ENCODE assay signal across 7 cellular contexts in genomic region chr2:102005989-102006885, GRCh38. TPM values are rescaled to one million over a fixed set of nuclear protein-coding genes. Genes with fewer than 3 reads are reported as not detected.
A peak's percentile ranks its signal among the peaks of the same experiment; 100 is the strongest.
DNase-seq lines count a peak whose midpoint lies in the region; ATAC-seq and TF ChIP-seq lines count a peak whose summit lies in the region.

No MANE protein-coding gene starts in this region.

- TF ChIP-seq POLR2A in upper lobe of left lung (IDR thresholded peaks at IDR 0.05): no peak

- TF ChIP-seq EP300 in upper lobe of left lung (IDR thresholded peaks at IDR 0.05): no peak

- no TSS peak for BruUV-seq in Panc1 (replicated peaks; lab: Mats Ljungman, UMichigan)

- CTCF ChIA-PET in Panc1 (lab: Charles Lee): interaction anchor here (0.7 to 1.3 kb wide), 4 partner anchors 14 to 234 kb away, joined by 3 to 13 read pairs (median 4); no protein-coding TSS in a partner anchor

- in situ Hi-C loops in Panc1 (cut with HindIII; ENCODE audit: low pct_unique_long_range_greater_than_20kb, low sequenced_read_pairs): no loop called here

- H3K27me3 ChIP-seq in Panc1 (ENCODE audit: control insufficient read depth, insufficient read depth, low read length) (no peaks in the 10 kb centered on the region), colonic mucosa (no peaks in the 10 kb centered on the region), lower lobe of right lung (ENCODE audit: low read depth) (no peaks in the 10 kb centered on the region), upper lobe of left lung (no peaks in the 10 kb centered on the region)

- H3K9ac ChIP-seq in colonic mucosa (ENCODE audit: low read depth in 2 of 2, low read length in 2 of 2): peak overlapping the region in 1 of 2 donors; percentile 5

- 0 out of 2 replicates have a peak, but pooled peaks have one; percentile 75 for ATAC-seq in Panc1
- ATAC-seq in lower lobe of right lung: peak; percentile 79 to 87
- ATAC-seq in upper lobe of left lung (ENCODE audit: low FRiP score in 2 of 2): peak; percentile 69 to 81

- no peaks in the 10 kb centered on the region for H3K36me3 ChIP-seq in Panc1 (ENCODE audit: control insufficient read depth, insufficient read depth, low read length)
- H3K36me3 ChIP-seq in colonic mucosa: no peaks in the 10 kb centered on the region
- H3K36me3 ChIP-seq in lower lobe of right lung: no peaks in the 10 kb centered on the region
- peaks cover 0 to 3% (median 0%) of the 10 kb centered on the region in 4 donors for H3K36me3 ChIP-seq in upper lobe of left lung

- TF ChIP-seq CTCF in HFF-Myc (IDR thresholded peaks at IDR 0.05; ENCODE audit: low read depth, low read length, missing control alignments) (peak; percentile 78), Panc1 (IDR thresholded peaks at IDR 0.05) (peak; percentile 81), colonic mucosa (IDR thresholded peaks at IDR 0.05) (peak; percentile 67), lower lobe of right lung (IDR thresholded peaks at IDR 0.05) (peak; percentile 70), upper lobe of left lung (IDR thresholded peaks at IDR 0.05) (peak; percentile 54 to 79 (median 71))

- H3K4me3 ChIP-seq in HFF-Myc (replicated peaks; ENCODE audit: low read depth, low read length) (no peak overlapping the region), Panc1 (ENCODE audit: low read depth in 2 of 2, low read length in 2 of 2) (no peak overlapping the region), colonic mucosa (no peak overlapping the region), lower lobe of right lung (no peak overlapping the region), upper lobe of left lung (no peak overlapping the region)

- intact Hi-C loops in Panc1 (cut with micrococcal nuclease; ENCODE audit: unreplicated experiment) (no loop called here), colonic mucosa (cut with DNase I) (loop anchor here (5.0 to 10.0 kb wide), 2 partner anchors 124 to 339 kb away; no protein-coding TSS in a partner anchor), lower lobe of right lung (cut with DNase I) (no loop called here)

- H3K27ac ChIP-seq in Panc1 (ENCODE audit: low read length) (no peak overlapping the region), colonic mucosa (no peak overlapping the region), lower lobe of right lung (no peak overlapping the region), upper lobe of left lung (peak overlapping the region in 2 of 4 donors; percentile 2 to 6)

- H3K4me1 ChIP-seq in Panc1 (ENCODE audit: control insufficient read depth, insufficient read depth, low read length): no peaks in the 10 kb centered on the region
- H3K4me1 ChIP-seq in colonic mucosa: no peaks in the 10 kb centered on the region
- H3K4me1 ChIP-seq in lower lobe of right lung: peaks cover 9% of the 10 kb centered on the region
- peaks cover 3 to 15% (median 9%) of the 10 kb centered on the region in 4 donors for H3K4me1 ChIP-seq in upper lobe of left lung

- peak; percentile 74 for DNase-seq in GM03348 (ENCODE audit: low spot score)
- DNase-seq in HFF-Myc (ENCODE audit: extremely low read depth, low read depth): no peak
- DNase-seq in Panc1 (ENCODE audit: low read depth, low spot score): no peak
- peak; percentile 67 for DNase-seq in colonic mucosa
- no peak for DNase-seq in lower lobe of right lung
- DNase-seq in upper lobe of left lung: peak in 1 of 2 donors; percentile 44
- DNase-seq in NCI-H2029 (lab: John Stamatoyannopoulos, UW): no peak

- POLR2A ChIA-PET in Panc1 (lab: Charles Lee): no interaction called here

- 32 to 55% methylated on average over 9 to 15 of the region's 15 CpGs for WGBS in upper lobe of left lung, 2 donors

- no peaks in the 10 kb centered on the region for H3K9me3 ChIP-seq in Panc1 (ENCODE audit: control insufficient read depth, insufficient read depth, low read depth, low read length)
- no peaks in the 10 kb centered on the region for H3K9me3 ChIP-seq in colonic mucosa
- H3K9me3 ChIP-seq in lower lobe of right lung: no peaks in the 10 kb centered on the region
- no peaks in the 10 kb centered on the region for H3K9me3 ChIP-seq in upper lobe of left lung

RNA-seq across cellular contexts. Expression of gene IL1R2, which starts 14.5 kb away (rescaled TPM):
- total RNA-seq in Panc1 (2021; ENCODE audit: unreplicated experiment) (0.15 TPM), colonic mucosa (100 to 1,000 TPM in 1 of 2 donors, 10 to 100 TPM in 1; 50.1 to 152 TPM), lower lobe of right lung (23.3 TPM), upper lobe of left lung (10 to 100 TPM; 24.7 to 84.8 (median 60.0) TPM)
- not detected for polyA plus RNA-seq in Panc1 (2012; ENCODE audit: insufficient read length)

Comparison
In these comparisons a context has a peak if more than half of its experiments do, and no peak if none do; other contexts are left out.
1. DNase-seq: peak in GM03348 (single experiment) and colonic mucosa (single experiment); none in HFF-Myc (single experiment), Panc1 (single experiment), lower lobe of right lung (single experiment) and NCI-H2029 (single experiment).
2. RNA of gene IL1R2, which starts 14.5 kb away (total RNA-seq): 50.1 to 152 TPM in colonic mucosa, 24.7 to 84.8 TPM in upper lobe of left lung and 23.3 TPM in lower lobe of right lung (single experiment); 0.15 TPM in Panc1 (single experiment); every median in the first group is over 10 times any median in the second.
3. Peak in every context shown above with its lines, with median percentiles within 50 percentile points of each other: CTCF ChIP-seq and ATAC-seq.